1 cellular context compared by ENCODE assay signal in genomic region chr9:109249615-109250014, GRCh38.
TF ChIP-seq lines count a peak whose summit lies in the region.

No MANE protein-coding gene starts in this region.

TF ChIP-seq in HepG2, 621 proteins besides CTCF, POLR2A, EP300 and RAD21 (continued from another document):
- no peak for TF ChIP-seq CEBPZ (IDR thresholded peaks at IDR 0.05; ENCODE audit: low read length)
- peak; percentile 26 for TF ChIP-seq STAG1 (CRISPR knock-in tag; IDR thresholded peaks at IDR 0.05)
- TF ChIP-seq HNRNPLL (IDR thresholded peaks at IDR 0.05; ENCODE audit: low read depth, low read length, poor library complexity, severe bottlenecking), result no peak
- TF ChIP-seq ZNF263 (CRISPR knock-in tag; IDR thresholded peaks at IDR 0.05), result no peak
- TF ChIP-seq HIVEP1 (CRISPR knock-in tag; IDR thresholded peaks at IDR 0.05), result no peak
- TF ChIP-seq, protein P1, sequence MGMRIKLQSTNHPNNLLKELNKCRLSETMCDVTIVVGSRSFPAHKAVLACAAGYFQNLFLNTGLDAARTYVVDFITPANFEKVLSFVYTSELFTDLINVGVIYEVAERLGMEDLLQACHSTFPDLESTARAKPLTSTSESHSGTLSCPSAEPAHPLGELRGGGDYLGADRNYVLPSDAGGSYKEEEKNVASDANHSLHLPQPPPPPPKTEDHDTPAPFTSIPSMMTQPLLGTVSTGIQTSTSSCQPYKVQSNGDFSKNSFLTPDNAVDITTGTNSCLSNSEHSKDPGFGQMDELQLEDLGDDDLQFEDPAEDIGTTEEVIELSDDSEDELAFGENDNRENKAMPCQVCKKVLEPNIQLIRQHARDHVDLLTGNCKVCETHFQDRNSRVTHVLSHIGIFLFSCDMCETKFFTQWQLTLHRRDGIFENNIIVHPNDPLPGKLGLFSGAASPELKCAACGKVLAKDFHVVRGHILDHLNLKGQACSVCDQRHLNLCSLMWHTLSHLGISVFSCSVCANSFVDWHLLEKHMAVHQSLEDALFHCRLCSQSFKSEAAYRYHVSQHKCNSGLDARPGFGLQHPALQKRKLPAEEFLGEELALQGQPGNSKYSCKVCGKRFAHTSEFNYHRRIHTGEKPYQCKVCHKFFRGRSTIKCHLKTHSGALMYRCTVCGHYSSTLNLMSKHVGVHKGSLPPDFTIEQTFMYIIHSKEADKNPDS (CRISPR knock-in tag; IDR thresholded peaks at IDR 0.05), result no peak
- TF ChIP-seq AHR (CRISPR knock-in tag; IDR thresholded peaks at IDR 0.05), result no peak
- no peak for TF ChIP-seq ZMYM3 (CRISPR knock-in tag; IDR thresholded peaks at IDR 0.05)
